10 cellular contexts compared by ENCODE assay signal in the genomic region with DNA sequence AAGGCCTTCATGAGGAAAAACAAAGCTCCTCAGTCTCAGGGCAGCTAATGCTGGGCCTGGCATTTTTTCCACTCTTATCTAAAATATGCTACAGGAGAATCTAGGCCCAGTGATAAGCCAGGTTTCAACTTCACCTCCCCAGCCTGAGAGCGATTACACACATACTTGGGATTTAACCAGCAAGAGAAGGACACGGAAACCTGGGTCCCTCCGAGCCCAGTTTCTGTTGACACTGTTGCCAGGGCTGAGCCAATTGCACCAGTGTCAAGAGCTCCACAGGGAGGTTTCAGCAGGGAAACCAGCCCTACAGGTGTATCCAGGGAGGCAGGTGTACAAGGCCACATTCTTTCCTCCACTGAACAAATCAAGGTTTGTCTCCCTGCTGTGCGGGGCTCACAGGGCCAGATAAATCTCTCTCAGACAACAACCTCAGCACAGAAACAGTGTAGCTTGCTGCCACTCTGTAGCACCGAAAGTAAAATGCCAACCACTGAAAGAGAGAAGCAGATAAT.
DNase-seq lines count a peak whose midpoint lies in the region; ATAC-seq, FAIRE-seq and TF ChIP-seq lines count a peak whose summit lies in the region.
"Had no signal": no experiment of that assay in that cellular context is flagged by ENCODE, and none has a peak within 500 bp of the region (broad histone marks: within the 10 kb centered on the region; RNA-seq: fewer than 3 reads in every experiment).

No MANE protein-coding gene starts in this region.

- H3K27ac ChIP-seq in brain microvascular endothelial cell, result peak overlapping the region; percentile 79
- H3K27ac ChIP-seq in layer of hippocampus (ENCODE audit: low read depth, low read length), result peak overlapping the region; percentile 12
- peak overlapping the region; percentile 75 to 78 for H3K27ac ChIP-seq in testis

- intact Hi-C loops in testis (cut with DNase I; ENCODE audit: low total_unique reads), result no loop called here

- H3K9me3 ChIP-seq in testis, result no peaks in the 10 kb centered on the region

- TF ChIP-seq POLR2A in testis (IDR thresholded peaks at IDR 0.05) (no peak), GM18505 (IDR thresholded peaks at IDR 0.05; ENCODE audit: borderline replicate concordance, extremely low read depth, insufficient read depth, insufficient read length) (no peak)

- H3K4me3 ChIP-seq in brain microvascular endothelial cell (ENCODE audit: low read depth, low read length) (no peak overlapping the region), testis (no peak overlapping the region)

- DNase-seq in NCI-H128 (lab: John Stamatoyannopoulos, UW; ENCODE audit: unreplicated experiment) (peak; percentile 64), brain microvascular endothelial cell (peak; percentile 28), testis (peak; percentile 46), D721Med (ENCODE audit: insufficient read length, low spot score) (no peak), GM20000 (ENCODE audit: low spot score) (no peak)
- DNase-seq: NCI-H2171 had no signal

- no peak for FAIRE-seq in D721Med (lab: Jason Lieb, UNC)

- no peaks in the 10 kb centered on the region for H3K27me3 ChIP-seq in brain microvascular endothelial cell (replicated peaks)
- H3K27me3 ChIP-seq in layer of hippocampus (ENCODE audit: control insufficient read depth, insufficient read depth, low read length), result no peaks in the 10 kb centered on the region
- H3K27me3 ChIP-seq in testis, result no peaks in the 10 kb centered on the region

- no peak for TF ChIP-seq CTCF in brain microvascular endothelial cell (IDR thresholded peaks at IDR 0.05; ENCODE audit: low read depth, low read length, missing control alignments)
- no peak for TF ChIP-seq CTCF in testis (IDR thresholded peaks at IDR 0.05)
- TF ChIP-seq CTCF in D721Med (IDR thresholded peaks at IDR 0.05; ENCODE audit: insufficient read depth, missing control alignments), result no peak
- TF ChIP-seq CTCF in GM20000 (IDR thresholded peaks at IDR 0.05; ENCODE audit: extremely low read depth, missing control alignments), result no peak

- no peaks in the 10 kb centered on the region for H3K36me3 ChIP-seq in brain microvascular endothelial cell (replicated peaks)
- H3K36me3 ChIP-seq in testis (ENCODE audit: low read depth, missing control alignments), result no peaks in the 10 kb centered on the region

- 53 to 61% methylated on average over 5 of the region's 5 CpGs for WGBS in testis, 2 donors

- in situ Hi-C loops in brain microvascular endothelial cell (cut with HindIII; ENCODE audit: low pct_ligation_motif_present, low sequenced_read_pairs), result no loop called here

- peaks cover 20% of the 10 kb centered on the region for H3K4me1 ChIP-seq in testis

- no peak for ATAC-seq in GM18505 (IDR thresholded peaks at IDR 0.05; ENCODE audit: unreplicated experiment)
- no peak for ATAC-seq in GM18498 (IDR thresholded peaks at IDR 0.05; ENCODE audit: unreplicated experiment)
- ATAC-seq: activated naive CD4-positive, alpha-beta T cell treated with anti-CD3 and anti-CD28 coated beads, Interleukin-2, amount 50 U/mL, for 72 hours had no signal

Comparison
In these comparisons a context has a peak if more than half of its experiments do, and no peak if none do; other contexts are left out.
1. DNase-seq: peak in NCI-H128 (single experiment), brain microvascular endothelial cell (single experiment) and testis (single experiment); none in D721Med (single experiment) and GM20000 (single experiment).
2. H3K27ac ChIP-seq: peak in every context shown above with its lines; median percentile 79 in brain microvascular endothelial cell; 76 in testis; 12 in layer of hippocampus.